Comparison of ENCODE assay signal across 25 cellular contexts in the genomic region with DNA sequence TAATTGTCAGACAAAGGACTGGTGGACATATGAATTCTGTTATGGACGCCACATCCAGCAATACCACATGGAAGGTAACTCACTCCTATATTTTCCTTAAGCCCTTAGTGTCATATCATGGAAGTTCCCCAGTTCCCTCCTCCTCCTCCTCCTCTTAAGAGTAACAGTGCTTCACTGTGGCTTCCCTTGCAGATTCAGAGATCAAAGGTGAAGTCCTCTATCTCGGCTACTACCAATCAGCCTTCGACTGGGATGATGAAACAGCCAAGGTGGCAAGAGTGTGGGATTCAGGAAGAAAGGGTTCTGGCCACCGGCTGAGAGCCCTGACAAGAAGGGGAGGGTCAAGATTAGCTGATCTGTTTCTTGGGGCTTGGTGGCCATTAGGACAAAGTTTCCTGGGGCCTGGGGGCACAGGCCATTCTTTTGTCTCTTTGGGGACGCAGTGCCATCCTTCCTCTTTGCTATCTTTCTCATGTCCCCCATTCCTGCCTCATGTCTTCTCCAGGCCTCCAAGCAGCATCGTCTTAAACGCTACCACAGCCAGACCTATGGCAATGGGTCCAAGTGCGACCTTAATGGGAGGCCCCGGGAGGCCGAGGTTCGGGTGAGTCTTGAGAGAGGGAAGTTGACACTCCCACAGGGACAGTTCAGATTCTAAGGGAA. TPM values are rescaled to one million over a fixed set of nuclear protein-coding genes. Genes with fewer than 3 reads are reported as not detected.
DNase-seq lines count a peak whose midpoint lies in the region; ATAC-seq and TF ChIP-seq lines count a peak whose summit lies in the region.
"Had no signal": no experiment of that assay in that cellular context is flagged by ENCODE, and none has a peak within 500 bp of the region (broad histone marks: within the 10 kb centered on the region; RNA-seq: fewer than 3 reads in every experiment).

No MANE protein-coding gene starts in this region.

- no peak overlapping the region for H3K27ac ChIP-seq in CD4-positive, alpha-beta T cell (ENCODE audit: low read depth, low read length)
- H3K27ac ChIP-seq: right atrium auricular region, spleen, thoracic aorta, vagina had no signal

- no peak overlapping the region for H3K27ac Mint-ChIP-seq in activated CD4-positive, alpha-beta T cell treated with anti-CD3 and anti-CD28 coated beads, Interleukin-2, amount 10 ng/mL, durations not matched to agents 24 days and 14 days
- no peak overlapping the region for H3K27ac Mint-ChIP-seq in CD4-positive, alpha-beta T cell
- H3K27ac Mint-ChIP-seq in activated B cell treated with CpG ODN at 0.5 μM for 24 hours (no peak overlapping the region), natural killer cell (no peak overlapping the region)
- H3K27ac Mint-ChIP-seq: activated CD4-positive, alpha-beta T cell treated with anti-CD3 and anti-CD28 coated beads for 36 hours; stimulated activated naive CD8-positive, alpha-beta T cell treated with anti-CD3 and anti-CD28 coated beads, Interleukin-15, amount 100 ng/mL, for 72 hours had no signal

- CTCF ChIA-PET in CD4-positive, alpha-beta T cell (lab: Charles Lee) = no interaction called here
- CTCF ChIA-PET in activated B cell treated with CpG ODN at 0.5 μM for 24 hours (lab: Charles Lee) = no interaction called here

- peaks cover 1% of the 10 kb centered on the region for H3K4me1 Mint-ChIP-seq in activated CD4-positive, alpha-beta T cell treated with anti-CD3 and anti-CD28 coated beads, Interleukin-2, amount 10 ng/mL, durations not matched to agents 24 days and 14 days
- H3K4me1 Mint-ChIP-seq in CD4-positive, alpha-beta T cell (ENCODE audit: low read depth) = peaks cover 15% of the 10 kb centered on the region
- H3K4me1 Mint-ChIP-seq in activated B cell treated with CpG ODN at 0.5 μM for 24 hours (peaks cover 20% of the 10 kb centered on the region), natural killer cell (peaks cover 6 to 14% of the 10 kb centered on the region in 2 donors)
- H3K4me1 Mint-ChIP-seq: stimulated activated naive CD8-positive, alpha-beta T cell treated with anti-CD3 and anti-CD28 coated beads, Interleukin-15, amount 100 ng/mL, for 72 hours had no signal

- TF ChIP-seq CTCF in CD4-positive, alpha-beta T cell (IDR thresholded peaks at IDR 0.05) = no peak
- TF ChIP-seq CTCF in activated B cell treated with CpG ODN at 0.5 μM for 24 hours (IDR thresholded peaks at IDR 0.05) (no peak), natural killer cell (IDR thresholded peaks at IDR 0.05) (no peak)

- peaks cover 3% of the 10 kb centered on the region for H3K27me3 Mint-ChIP-seq in activated CD4-positive, alpha-beta T cell treated with anti-CD3 and anti-CD28 coated beads, Interleukin-2, amount 10 ng/mL, durations not matched to agents 24 days and 14 days
- H3K27me3 Mint-ChIP-seq in CD4-positive, alpha-beta T cell = no peaks in the 10 kb centered on the region
- H3K27me3 Mint-ChIP-seq in activated B cell treated with CpG ODN at 0.5 μM for 24 hours (no peaks in the 10 kb centered on the region), natural killer cell (ENCODE audit: low read depth in 2 of 2) (peaks cover 0 to under 1% of the 10 kb centered on the region in 2 donors)
- H3K27me3 Mint-ChIP-seq: activated CD4-positive, alpha-beta T cell treated with anti-CD3 and anti-CD28 coated beads for 36 hours; stimulated activated naive CD8-positive, alpha-beta T cell treated with anti-CD3 and anti-CD28 coated beads, Interleukin-15, amount 100 ng/mL, for 72 hours had no signal

- H3K36me3 Mint-ChIP-seq in activated CD4-positive, alpha-beta T cell treated with anti-CD3 and anti-CD28 coated beads, Interleukin-2, amount 10 ng/mL, durations not matched to agents 24 days and 14 days (ENCODE audit: low read depth) = peaks cover 43% of the 10 kb centered on the region
- peaks cover 44% of the 10 kb centered on the region for H3K36me3 Mint-ChIP-seq in CD4-positive, alpha-beta T cell (ENCODE audit: low read depth)
- H3K36me3 Mint-ChIP-seq in activated B cell treated with CpG ODN at 0.5 μM for 24 hours (ENCODE audit: low read depth) (peaks cover 48% of the 10 kb centered on the region), natural killer cell (no peaks in the 10 kb centered on the region)

- peak; percentile 53 for DNase-seq in activated CD4-positive, alpha-beta T cell treated with anti-CD3 and anti-CD28 coated beads, Interleukin-2, amount 10 ng/mL, durations not matched to agents 24 days and 14 days
- DNase-seq in activated CD4-positive, alpha-beta T cell treated with anti-CD3 and anti-CD28 coated beads, Interleukin-2, amount 50 U/mL, for 1 hour = no peak
- no peak for DNase-seq in CD4-positive, alpha-beta T cell
- no peak for DNase-seq in activated B cell treated with CpG ODN at 0.5 μM for 24 hours
- no peak for DNase-seq in natural killer cell
- no peak for DNase-seq in DMS114 treated with DMSO at 0.1 percent for 48 hours (lab: John Stamatoyannopoulos, UW; ENCODE audit: unreplicated experiment)
- no peak for DNase-seq in hypothalamus (lab: John Stamatoyannopoulos, UW)
- DNase-seq in posterior cingulate gyrus = no peak
- DNase-seq: activated CD4-positive, alpha-beta T cell treated with anti-CD3 and anti-CD28 coated beads for 36 hours; caudate nucleus; cortex of kidney; effector memory CD4-positive, alpha-beta T cell; immature natural killer cell; KBM-7; left cardiac atrium; MM.1S; NCI-H2029 treated with DMSO at 0.1 percent for 48 hours; NCI-H524 treated with DMSO at 0.1 percent for 48 hours; OCI-M1; spleen; stimulated activated CD4-positive, alpha-beta T cell treated with anti-CD3 and anti-CD28 coated beads, Interleukin-2, amount 100 ng/mL, for 24 hours; stimulated activated naive CD8-positive, alpha-beta T cell treated with anti-CD3 and anti-CD28 coated beads, Interleukin-15, amount 100 ng/mL, for 72 hours had no signal

- peak overlapping the region; percentile 29 for H3K4me3 Mint-ChIP-seq in activated CD4-positive, alpha-beta T cell treated with anti-CD3 and anti-CD28 coated beads, Interleukin-2, amount 10 ng/mL, durations not matched to agents 24 days and 14 days
- peak overlapping the region; percentile 70 for H3K4me3 Mint-ChIP-seq in CD4-positive, alpha-beta T cell
- H3K4me3 Mint-ChIP-seq in activated B cell treated with CpG ODN at 0.5 μM for 24 hours (peak overlapping the region; percentile 41), natural killer cell (peak overlapping the region; percentile 28)
- H3K4me3 Mint-ChIP-seq: activated CD4-positive, alpha-beta T cell treated with anti-CD3 and anti-CD28 coated beads for 36 hours; stimulated activated naive CD8-positive, alpha-beta T cell treated with anti-CD3 and anti-CD28 coated beads, Interleukin-15, amount 100 ng/mL, for 72 hours had no signal

- intact Hi-C loops in activated CD4-positive, alpha-beta T cell treated with anti-CD3 and anti-CD28 coated beads, Interleukin-2, amount 10 ng/mL, durations not matched to agents 24 days and 14 days (cut with micrococcal nuclease) = loop anchor here (10.0 kb wide), 1 partner anchor 221 kb away; a partner anchor contains a TSS
- intact Hi-C loops in CD4-positive, alpha-beta T cell (cut with DNase I, micrococcal nuclease) = loop anchor here in 1 of 2 experiments (5.0 kb wide), 1 partner anchor 41 kb away; a partner anchor contains a TSS
- intact Hi-C loops in activated B cell treated with CpG ODN at 0.5 μM for 24 hours (cut with micrococcal nuclease) (no loop called here), natural killer cell (cut with micrococcal nuclease) (no loop called here), posterior cingulate gyrus (cut with DNase I) (no loop called here)

- no peaks in the 10 kb centered on the region for H3K27me3 ChIP-seq in CD4-positive, alpha-beta T cell (ENCODE audit: control insufficient read depth, insufficient read depth, low read length)
- H3K27me3 ChIP-seq: right atrium auricular region, spleen, vagina had no signal

- H3K9me3 Mint-ChIP-seq in activated CD4-positive, alpha-beta T cell treated with anti-CD3 and anti-CD28 coated beads, Interleukin-2, amount 10 ng/mL, durations not matched to agents 24 days and 14 days = no peaks in the 10 kb centered on the region
- H3K9me3 Mint-ChIP-seq in CD4-positive, alpha-beta T cell = no peaks in the 10 kb centered on the region
- H3K9me3 Mint-ChIP-seq in activated B cell treated with CpG ODN at 0.5 μM for 24 hours (no peaks in the 10 kb centered on the region), natural killer cell (no peaks in the 10 kb centered on the region)
- H3K9me3 Mint-ChIP-seq: immature natural killer cell; stimulated activated naive CD8-positive, alpha-beta T cell treated with anti-CD3 and anti-CD28 coated beads, Interleukin-15, amount 100 ng/mL, for 72 hours had no signal

- no peak for ATAC-seq in CD4-positive, alpha-beta T cell (ENCODE audit: poor library complexity)
- no peak for ATAC-seq in activated B cell treated with CpG ODN at 0.5 μM for 24 hours (ENCODE audit: low read depth)
- ATAC-seq in natural killer cell = no peak
- ATAC-seq: activated CD4-positive, alpha-beta T cell treated with anti-CD3 and anti-CD28 coated beads for 36 hours; left cardiac atrium; stimulated activated naive CD8-positive, alpha-beta T cell treated with anti-CD3 and anti-CD28 coated beads, Interleukin-15, amount 100 ng/mL, for 72 hours had no signal

- POLR2A ChIA-PET in CD4-positive, alpha-beta T cell (lab: Charles Lee) = no interaction called here
- POLR2A ChIA-PET in activated B cell treated with CpG ODN at 0.5 μM for 24 hours (lab: Charles Lee) = no interaction called here

- H3K9me3 ChIP-seq in CD4-positive, alpha-beta T cell (ENCODE audit: control insufficient read depth, low read length) = no peaks in the 10 kb centered on the region
- H3K9me3 ChIP-seq: spleen, thoracic aorta, vagina had no signal

RNA-seq across cellular contexts. Expression of a gene that starts 2.0 kb away (rescaled TPM):
- total RNA-seq in activated CD4-positive, alpha-beta T cell treated with anti-CD3 and anti-CD28 coated beads, Interleukin-2, amount 10 ng/mL, durations not matched to agents 24 days and 14 days = 84.3 and 92.6 TPM in 2 replicates
- 100 to 1,000 TPM; 108 to 112 TPM for total RNA-seq in CD4-positive, alpha-beta T cell
- 166 TPM in 2 replicates for total RNA-seq in activated B cell treated with CpG ODN at 0.5 μM for 24 hours
- 100 to 1,000 TPM; 185 to 221 (median 198) TPM for total RNA-seq in natural killer cell

RNA-seq across cellular contexts. Expression of a gene that starts 42.6 kb away (rescaled TPM):
- 27.1 and 28.2 TPM in 2 replicates for total RNA-seq in activated CD4-positive, alpha-beta T cell treated with anti-CD3 and anti-CD28 coated beads, Interleukin-2, amount 10 ng/mL, durations not matched to agents 24 days and 14 days
- total RNA-seq in CD4-positive, alpha-beta T cell = 10 to 100 TPM; 21.0 to 21.2 TPM
- total RNA-seq in activated B cell treated with CpG ODN at 0.5 μM for 24 hours (17.5 and 18.5 TPM in 2 replicates), natural killer cell (10 to 100 TPM; 54.1 to 63.5 (median 54.8) TPM)

RNA-seq across cellular contexts. Expression of a gene that starts 48.9 kb away (rescaled TPM):
- 19.2 and 19.4 TPM in 2 replicates for total RNA-seq in activated CD4-positive, alpha-beta T cell treated with anti-CD3 and anti-CD28 coated beads, Interleukin-2, amount 10 ng/mL, durations not matched to agents 24 days and 14 days
- 10 to 100 TPM; 10.3 to 10.7 TPM for total RNA-seq in CD4-positive, alpha-beta T cell
- 35.8 and 37.6 TPM in 2 replicates for total RNA-seq in activated B cell treated with CpG ODN at 0.5 μM for 24 hours
- 10 to 100 TPM; 18.3 to 27.0 (median 23.5) TPM for total RNA-seq in natural killer cell

RNA-seq across cellular contexts. Expression of a gene that starts 56.2 kb away (rescaled TPM):
- total RNA-seq in activated CD4-positive, alpha-beta T cell treated with anti-CD3 and anti-CD28 coated beads, Interleukin-2, amount 10 ng/mL, durations not matched to agents 24 days and 14 days = 240 and 248 TPM in 2 replicates
- 10 to 100 TPM in 1 of 2 experiments, 1 to 10 TPM in 1; 8.7 to 10.8 TPM for total RNA-seq in CD4-positive, alpha-beta T cell
- total RNA-seq in activated B cell treated with CpG ODN at 0.5 μM for 24 hours (95.7 and 95.9 TPM in 2 replicates), natural killer cell (10 to 100 TPM; 30.7 to 39.5 (median 37.7) TPM)

RNA-seq across cellular contexts. Expression of a gene that starts 59.0 kb away (rescaled TPM):
- total RNA-seq in activated CD4-positive, alpha-beta T cell treated with anti-CD3 and anti-CD28 coated beads, Interleukin-2, amount 10 ng/mL, durations not matched to agents 24 days and 14 days = 21.6 and 22.7 TPM in 2 replicates
- total RNA-seq in CD4-positive, alpha-beta T cell = 10 to 100 TPM; 39.9 to 40.8 TPM
- 54.1 and 58.2 TPM in 2 replicates for total RNA-seq in activated B cell treated with CpG ODN at 0.5 μM for 24 hours
- 10 to 100 TPM; 25.4 to 28.4 (median 26.0) TPM for total RNA-seq in natural killer cell
